In genomic region chr12:90331821-90332220, GRCh38 we compare ENCODE assay signal across 2 cellular contexts.
TF ChIP-seq lines count a peak whose summit lies in the region.

No MANE protein-coding gene starts in this region.

TF ChIP-seq in SK-N-SH treated with all-trans-retinoic acid at 6 μM for 48 hours, 23 proteins besides CTCF, POLR2A, EP300 and RAD21 (continued from another document):
- TF ChIP-seq TOX (CRISPR knock-in tag; IDR thresholded peaks at IDR 0.05; ENCODE audit: borderline replicate concordance), result no peak
TF ChIP-seq in SK-N-SH treated with all-trans-retinoic acid at 6 μM for 48 hours: peak in this region for 1.

TF ChIP-seq in SK-N-SH, 30 proteins besides CTCF, POLR2A, EP300 and RAD21 (continued from another document):
- TF ChIP-seq ZBTB33 (IDR thresholded peaks at IDR 0.05; ENCODE audit: borderline replicate concordance, low read depth), result no peak
- no peak for TF ChIP-seq RXRA (IDR thresholded peaks at IDR 0.05; ENCODE audit: borderline replicate concordance, low read depth)
- no peak for TF ChIP-seq EZH2phosphoT487 (IDR thresholded peaks at IDR 0.05; ENCODE audit: borderline replicate concordance, low read depth)
- TF ChIP-seq JUND (IDR thresholded peaks at IDR 0.05), result no peak
- no peak for TF ChIP-seq FOXM1 (IDR thresholded peaks at IDR 0.05; ENCODE audit: low read depth)
TF ChIP-seq in SK-N-SH: peak in this region for 0.
